19 cellular contexts compared by ENCODE assay signal in genomic region chr2:147577323-147578014, GRCh38.
"Had no signal": no experiment of that assay in that cellular context is flagged by ENCODE, and none has a peak within 500 bp of the region (broad histone marks: within the 10 kb centered on the region; RNA-seq: fewer than 3 reads in every experiment).

No MANE protein-coding gene starts in this region.

- H3K9ac ChIP-seq: parathyroid adenoma had no signal

- H3K79me2 ChIP-seq: parathyroid adenoma had no signal

- H2AFZ ChIP-seq: parathyroid adenoma had no signal

- H3K27ac ChIP-seq: colonic mucosa, foreskin keratinocyte, parathyroid adenoma, prostate gland, skin epidermis had no signal

- H3K4me1 ChIP-seq: colonic mucosa, foreskin keratinocyte, parathyroid adenoma, prostate gland had no signal

- H3K4me3 ChIP-seq: colonic mucosa, prostate gland, skin epidermis had no signal

- DNase-seq: colonic mucosa; effector CD4-positive, alpha-beta T cell; endodermal cell; erythroblast; foreskin keratinocyte; head of caudate nucleus; hippocampal formation; left colon; mammary epithelial cell; retina; stimulated activated CD4-positive, alpha-beta T cell treated with anti-CD3 and anti-CD28 coated beads, Interleukin-2, amount 100 ng/mL, for 48 hours; stimulated activated naive CD4-positive, alpha-beta T cell treated with Interleukin-2 at 50 U/mL for 16 hours had no signal

- H3K9me3 ChIP-seq: colonic mucosa, prostate gland had no signal

- H3K27me3 ChIP-seq: colonic mucosa, foreskin keratinocyte had no signal

- H3K36me3 ChIP-seq: colonic mucosa, prostate gland had no signal

- FAIRE-seq: endothelial cell of umbilical vein, urothelium cell line had no signal

- ATAC-seq: foreskin keratinocyte; left colon; natural killer cell treated with Interleukin-12 subunit alpha and Interleukin-12 subunit beta and Interleukin-15 and Interleukin-18, amount 100 ng/mL, for 72 hours; sciatic nerve had no signal
